ENCODE assay signal across 29 cellular contexts in the genomic region with DNA sequence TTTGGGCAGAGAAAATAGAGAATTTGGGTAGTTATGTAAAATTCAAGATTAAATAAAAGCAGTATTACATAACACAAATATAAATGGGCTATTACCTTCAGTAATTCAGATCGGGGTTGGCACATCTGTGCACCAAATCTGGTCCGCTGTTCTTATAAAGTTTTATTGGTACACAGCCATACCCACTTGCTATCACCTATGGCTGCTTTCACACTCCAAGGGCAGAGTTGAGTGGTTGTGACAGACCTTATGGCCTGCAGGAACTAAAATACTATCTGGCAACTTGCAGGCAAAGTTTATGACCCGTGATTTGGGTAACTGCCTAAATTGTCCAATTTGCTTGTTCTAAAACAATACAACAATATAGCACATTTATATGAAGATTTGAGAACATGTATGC.
"Had no signal": no experiment of that assay in that cellular context is flagged by ENCODE, and none has a peak within 500 bp of the region (broad histone marks: within the 10 kb centered on the region; RNA-seq: fewer than 3 reads in every experiment).

No MANE protein-coding gene starts in this region.

- H3K27ac ChIP-seq: Peyer's patch, SJSA1 had no signal

- H3K9me3 ChIP-seq: Peyer's patch, SJSA1, SK-N-SH had no signal

- H3K9me2 ChIP-seq: SK-N-SH had no signal

- H3K36me3 ChIP-seq: Peyer's patch had no signal

- H3K4me1 ChIP-seq: Peyer's patch, SJSA1 had no signal

- H3K4me2 ChIP-seq: SK-N-SH had no signal

- ATAC-seq: PC-3 had no signal

- DNase-seq: Karpas-422, MM.1S, MV-4-11, NCI-H1092, NCI-H1105, NCI-H1417 treated with DMSO at 0.1 percent for 48 hours, NCI-H1436 treated with DMSO at 0.1 percent for 48 hours, NCI-H1694 treated with DMSO at 0.1 percent for 48 hours, NCI-H187 treated with DMSO at 0.1 percent for 48 hours, NCI-H2029, NCI-H2081, NCI-H2171 treated with DMSO at 0.1 percent for 48 hours, NCI-H2227 treated with DMSO at 0.1 percent for 48 hours, NCI-H345, NCI-H446, NCI-H510A treated with DMSO at 0.1 percent for 48 hours, NCI-H524 treated with DMSO at 0.1 percent for 48 hours, NCI-H526 treated with DMSO at 0.1 percent for 48 hours, NCI-H774, OCI-M1, PC-3, Peyer's patch, Right ventricle myocardium superior, RPMI8226, SHP77 treated with DMSO at 0.1 percent for 48 hours, SK-N-SH, SW 1271, T-helper 1 cell had no signal

- H3K4me3 ChIP-seq: Peyer's patch, SJSA1 had no signal
